ENCODE assay signal across 10 cellular contexts in genomic region chr2:25377822-25378421, GRCh38. TPM values are rescaled to one million over a fixed set of nuclear protein-coding genes. Genes with fewer than 3 reads are reported as not detected.
A peak's percentile ranks its signal among the peaks of the same experiment; 100 is the strongest.
DNase-seq lines count a peak whose midpoint lies in the region; ATAC-seq and TF ChIP-seq lines count a peak whose summit lies in the region.
"Had no signal": no experiment of that assay in that cellular context is flagged by ENCODE, and none has a peak within 500 bp of the region (broad histone marks: within the 10 kb centered on the region; RNA-seq: fewer than 3 reads in every experiment).

No MANE protein-coding gene starts in this region.

- H3K27me3 Mint-ChIP-seq in activated CD4-positive, alpha-beta T cell treated with anti-CD3 and anti-CD28 coated beads, Interleukin-2, amount 10 ng/mL, durations not matched to agents 7 days and 5 days = no peaks in the 10 kb centered on the region
- no peaks in the 10 kb centered on the region for H3K27me3 Mint-ChIP-seq in activated B cell treated with CpG ODN at 0.5 μM for 24 hours
- peaks cover 12% of the 10 kb centered on the region for H3K27me3 Mint-ChIP-seq in glutamatergic neuron (ENCODE audit: unreplicated experiment)
- H3K27me3 Mint-ChIP-seq in stimulated activated naive CD8-positive, alpha-beta T cell treated with anti-CD3 and anti-CD28 coated beads, Interleukin-15, amount 100 ng/mL, for 72 hours = no peaks in the 10 kb centered on the region

- DNase-seq in activated CD4-positive, alpha-beta T cell treated with anti-CD3 and anti-CD28 coated beads, Interleukin-2, amount 10 ng/mL, durations not matched to agents 7 days and 5 days = no peak
- no peak for DNase-seq in activated CD4-positive, alpha-beta T cell treated with anti-CD3 and anti-CD28 coated beads, Interleukin-2, amount 50 U/mL, for 48 hours
- DNase-seq in activated B cell treated with CpG ODN at 0.5 μM for 24 hours (peak; percentile 17), glutamatergic neuron (no peak), LoVo (ENCODE audit: low spot score) (no peak), NAMALWA (ENCODE audit: low spot score) (no peak)
- DNase-seq in stimulated activated naive CD8-positive, alpha-beta T cell treated with anti-CD3 and anti-CD28 coated beads, Interleukin-15, amount 100 ng/mL, for 72 hours = no peak
- DNase-seq: activated CD4-positive, CD25-positive, alpha-beta regulatory T cell treated with anti-CD3 and anti-CD28 coated beads, Interleukin-2, amount 50 U/mL, for 72 hours; NCI-H2029 had no signal

- no peak for TF ChIP-seq CTCF in activated B cell treated with CpG ODN at 0.5 μM for 24 hours (IDR thresholded peaks at IDR 0.05)
- no peak for TF ChIP-seq CTCF in glutamatergic neuron (IDR thresholded peaks at IDR 0.05; ENCODE audit: partially characterized antibody, unreplicated experiment)

- POLR2A ChIA-PET in activated CD4-positive, alpha-beta T cell treated with anti-CD3 and anti-CD28 coated beads, Interleukin-2, amount 10 ng/mL, durations not matched to agents 7 days and 5 days (lab: Charles Lee) = interaction anchor here (0.6 kb wide), 1 partner anchor 100 kb away, joined by 3 read pairs; no protein-coding TSS in a partner anchor
- POLR2A ChIA-PET in activated B cell treated with CpG ODN at 0.5 μM for 24 hours (lab: Charles Lee) = interaction anchor here (0.6 to 8.0 kb wide), 11 partner anchors 9 to 110 kb away, joined by 3 to 131 read pairs (median 5); no protein-coding TSS in a partner anchor

- H3K4me3 Mint-ChIP-seq in activated CD4-positive, alpha-beta T cell treated with anti-CD3 and anti-CD28 coated beads, Interleukin-2, amount 10 ng/mL, durations not matched to agents 7 days and 5 days = no peak overlapping the region
- H3K4me3 Mint-ChIP-seq in activated B cell treated with CpG ODN at 0.5 μM for 24 hours (no peak overlapping the region), glutamatergic neuron (ENCODE audit: unreplicated experiment) (peak overlapping the region; percentile 6)
- peak overlapping the region; percentile 82 for H3K4me3 Mint-ChIP-seq in stimulated activated naive CD8-positive, alpha-beta T cell treated with anti-CD3 and anti-CD28 coated beads, Interleukin-15, amount 100 ng/mL, for 72 hours

- H3K9me3 Mint-ChIP-seq in activated CD4-positive, alpha-beta T cell treated with anti-CD3 and anti-CD28 coated beads, Interleukin-2, amount 10 ng/mL, durations not matched to agents 7 days and 5 days = no peaks in the 10 kb centered on the region
- H3K9me3 Mint-ChIP-seq in activated B cell treated with CpG ODN at 0.5 μM for 24 hours = no peaks in the 10 kb centered on the region
- peaks cover 13% of the 10 kb centered on the region for H3K9me3 Mint-ChIP-seq in glutamatergic neuron (ENCODE audit: unreplicated experiment)
- no peaks in the 10 kb centered on the region for H3K9me3 Mint-ChIP-seq in stimulated activated naive CD8-positive, alpha-beta T cell treated with anti-CD3 and anti-CD28 coated beads, Interleukin-15, amount 100 ng/mL, for 72 hours

- H3K27ac Mint-ChIP-seq in activated CD4-positive, alpha-beta T cell treated with anti-CD3 and anti-CD28 coated beads, Interleukin-2, amount 10 ng/mL, durations not matched to agents 7 days and 5 days = peak overlapping the region; percentile 98
- H3K27ac Mint-ChIP-seq in activated B cell treated with CpG ODN at 0.5 μM for 24 hours (peak overlapping the region; percentile 90), glutamatergic neuron (ENCODE audit: unreplicated experiment) (peak overlapping the region; percentile 8)
- peak overlapping the region; percentile 98 to 99 for H3K27ac Mint-ChIP-seq in stimulated activated naive CD8-positive, alpha-beta T cell treated with anti-CD3 and anti-CD28 coated beads, Interleukin-15, amount 100 ng/mL, for 72 hours

- peaks cover 40% of the 10 kb centered on the region for H3K4me1 Mint-ChIP-seq in activated CD4-positive, alpha-beta T cell treated with anti-CD3 and anti-CD28 coated beads, Interleukin-2, amount 10 ng/mL, durations not matched to agents 7 days and 5 days
- H3K4me1 Mint-ChIP-seq in activated B cell treated with CpG ODN at 0.5 μM for 24 hours (peaks cover 35% of the 10 kb centered on the region), glutamatergic neuron (ENCODE audit: low read depth, unreplicated experiment) (peaks cover 20% of the 10 kb centered on the region)
- H3K4me1 Mint-ChIP-seq in stimulated activated naive CD8-positive, alpha-beta T cell treated with anti-CD3 and anti-CD28 coated beads, Interleukin-15, amount 100 ng/mL, for 72 hours = peaks cover 53% of the 10 kb centered on the region

- ATAC-seq in activated B cell treated with CpG ODN at 0.5 μM for 24 hours (ENCODE audit: low read depth) (no peak), HG03460 (IDR thresholded peaks at IDR 0.05; ENCODE audit: unreplicated experiment) (no peak)
- no peak for ATAC-seq in stimulated activated naive CD8-positive, alpha-beta T cell treated with anti-CD3 and anti-CD28 coated beads, Interleukin-15, amount 100 ng/mL, for 72 hours

- intact Hi-C loops in activated B cell treated with CpG ODN at 0.5 μM for 24 hours (cut with micrococcal nuclease) = loop anchor here (1.0 to 2.0 kb wide), 9 partner anchors 10 to 144 kb away; no protein-coding TSS in a partner anchor

- no peaks in the 10 kb centered on the region for H3K36me3 Mint-ChIP-seq in activated CD4-positive, alpha-beta T cell treated with anti-CD3 and anti-CD28 coated beads, Interleukin-2, amount 10 ng/mL, durations not matched to agents 7 days and 5 days (ENCODE audit: low read depth)
- no peaks in the 10 kb centered on the region for H3K36me3 Mint-ChIP-seq in activated B cell treated with CpG ODN at 0.5 μM for 24 hours (ENCODE audit: low read depth)
- H3K36me3 Mint-ChIP-seq in glutamatergic neuron (ENCODE audit: unreplicated experiment) = no peaks in the 10 kb centered on the region

- CTCF ChIA-PET in activated CD4-positive, alpha-beta T cell treated with anti-CD3 and anti-CD28 coated beads, Interleukin-2, amount 10 ng/mL, durations not matched to agents 7 days and 5 days (lab: Charles Lee) = interaction anchor here (0.9 to 5.3 kb wide), 8 partner anchors 10 to 77 kb away, joined by 3 to 32 read pairs (median 6); partner anchors contain the start of gene DNMT3A
- CTCF ChIA-PET in activated B cell treated with CpG ODN at 0.5 μM for 24 hours (lab: Charles Lee) = interaction anchor here (0.7 to 6.9 kb wide), 6 partner anchors 16 to 212 kb away, joined by 3 to 56 read pairs (median 8); no protein-coding TSS in a partner anchor

RNA-seq across cellular contexts. Expression of gene DNMT3A, which starts 36.2 kb away (rescaled TPM):
- 10 to 100 TPM; 55.9 to 62.3 TPM for total RNA-seq in activated CD4-positive, alpha-beta T cell treated with anti-CD3 and anti-CD28 coated beads, Interleukin-2, amount 10 ng/mL, durations not matched to agents 7 days and 5 days
- total RNA-seq in activated B cell treated with CpG ODN at 0.5 μM for 24 hours (45.0 and 49.9 TPM in 2 replicates), glutamatergic neuron (ENCODE audit: unreplicated experiment) (175 TPM)

Comparison
In these comparisons a context has a peak if more than half of its experiments do, and no peak if none do; other contexts are left out.
1. H3K27ac Mint-ChIP-seq: peak in every context shown above with its lines; median percentile 98 in stimulated activated naive CD8-positive, alpha-beta T cell treated with anti-CD3 and anti-CD28 coated beads, Interleukin-15, amount 100 ng/mL, for 72 hours; 98 in activated CD4-positive, alpha-beta T cell treated with anti-CD3 and anti-CD28 coated beads, Interleukin-2, amount 10 ng/mL, durations not matched to agents 7 days and 5 days; 90 in activated B cell treated with CpG ODN at 0.5 μM for 24 hours; 8 in glutamatergic neuron.
2. H3K4me3 Mint-ChIP-seq: peak in glutamatergic neuron (single experiment) and stimulated activated naive CD8-positive, alpha-beta T cell treated with anti-CD3 and anti-CD28 coated beads, Interleukin-15, amount 100 ng/mL, for 72 hours (2 of 2); none in activated CD4-positive, alpha-beta T cell treated with anti-CD3 and anti-CD28 coated beads, Interleukin-2, amount 10 ng/mL, durations not matched to agents 7 days and 5 days (single experiment) and activated B cell treated with CpG ODN at 0.5 μM for 24 hours (single experiment).